ENCODE assay signal across 27 cellular contexts in genomic region chr1:227926896-227927885, GRCh38. TPM values are rescaled to one million over a fixed set of nuclear protein-coding genes. Genes with fewer than 3 reads are reported as not detected.
"Had no signal": no experiment of that assay in that cellular context is flagged by ENCODE, and none has a peak within 500 bp of the region (broad histone marks: within the 10 kb centered on the region; RNA-seq: fewer than 3 reads in every experiment).

No MANE protein-coding gene starts in this region.

- H3K36me3 ChIP-seq: ascending aorta had no signal

- FAIRE-seq: bronchial epithelial cell, RCC 7860, TTC549 had no signal

- H3K27me3 ChIP-seq: ascending aorta, body of pancreas had no signal

- H3K4me1 ChIP-seq: ascending aorta, body of pancreas had no signal

- H3K4me3 ChIP-seq: ascending aorta, body of pancreas, SK-N-MC had no signal

- H3K9ac ChIP-seq: KMS-11 had no signal

- ATAC-seq: activated naive CD4-positive, alpha-beta T cell treated with anti-CD3 and anti-CD28 coated beads, Interleukin-2, amount 50 U/mL, for 72 hours; activated naive CD8-positive, alpha-beta T cell treated with anti-CD3 and anti-CD28 coated beads, Interleukin-2, amount 50 U/mL, for 24 hours; activated T-cell treated with anti-CD3 and anti-CD28 coated beads, Interleukin-2, amount 50 U/mL, for 4 hours; body of pancreas; T-cell had no signal

- H3K27ac ChIP-seq: ascending aorta, body of pancreas, KMS-11, SK-N-MC had no signal

- H3K9me3 ChIP-seq: ascending aorta, body of pancreas had no signal

- DNase-seq: activated B cell treated with CpG ODN at 0.5 μM for 24 hours; activated CD4-positive, alpha-beta memory T cell treated with anti-CD3 and anti-CD28 coated beads for 36 hours; activated CD4-positive, alpha-beta T cell treated with anti-CD3 and anti-CD28 coated beads, Interleukin-2, amount 10 ng/mL, durations not matched to agents 7 days and 5 days; activated CD8-positive, alpha-beta memory T cell treated with anti-CD3 and anti-CD28 coated beads for 24 hours; activated effector memory CD4-positive, alpha-beta T cell treated with anti-CD3 and anti-CD28 coated beads, Interleukin-2, amount 50 U/mL, for 16 hours; activated naive CD4-positive, alpha-beta T cell treated with Interleukin-2 at 50 U/mL for 16 hours; activated naive CD8-positive, alpha-beta T cell treated with anti-CD3 and anti-CD28 coated beads, Interleukin-2, amount 50 U/mL, for 24 hours; activated T-cell treated with anti-CD3 and anti-CD28 coated beads, Interleukin-2, amount 50 U/mL, for 4 hours; amniotic stem cell; body of pancreas; MV-4-11; NCI-H1105; NCI-H1436; NCI-H187; NCI-H2081; NCI-H524; PC-3; T-cell; T-helper 2 cell; T1000 had no signal

RNA-seq across cellular contexts. Expression of gene WNT9A, which starts 20.5 kb away (rescaled TPM):
- total RNA-seq: activated B cell treated with CpG ODN at 0.5 μM for 24 hours; activated naive CD4-positive, alpha-beta T cell treated with anti-CD3 and anti-CD28 coated beads, Interleukin-2, amount 50 U/mL, for 72 hours had no signal
